ENCODE assay signal across 24 cellular contexts in the genomic region with DNA sequence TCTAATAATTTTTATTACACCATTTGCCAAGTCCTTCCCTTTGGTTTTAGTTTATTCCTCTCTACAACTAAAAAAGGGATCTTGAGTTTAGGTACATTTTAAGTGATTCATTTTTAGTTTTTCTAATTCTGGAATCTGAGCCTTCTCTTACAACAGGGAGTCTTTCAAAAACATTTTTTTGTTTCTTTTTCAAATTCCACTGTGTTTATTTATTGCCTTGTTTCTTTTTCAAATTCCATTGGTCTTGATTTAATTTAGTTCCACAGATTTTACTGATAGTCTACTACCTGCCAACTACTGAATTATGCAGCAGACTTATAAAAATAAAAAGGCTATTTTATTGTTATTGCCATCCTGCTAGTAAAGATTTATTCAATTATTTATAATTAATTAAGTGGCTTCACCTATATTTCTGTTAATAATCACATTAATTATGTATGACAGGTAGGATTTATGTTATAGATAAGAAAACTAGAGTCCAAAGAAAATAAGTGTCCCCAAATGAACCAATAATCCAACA.
"Had no signal": no experiment of that assay in that cellular context is flagged by ENCODE, and none has a peak within 500 bp of the region (broad histone marks: within the 10 kb centered on the region; RNA-seq: fewer than 3 reads in every experiment).

No MANE protein-coding gene starts in this region.

- H3K9me3 Mint-ChIP-seq: activated naive CD8-positive, alpha-beta T cell treated with anti-CD3 and anti-CD28 coated beads, Interleukin-2, amount 10 ng/mL, durations not matched to agents 7 days and 5 days; activated T-cell treated with anti-CD3 and anti-CD28 coated beads, Interleukin-2, amount 50 U/mL, for 4 hours; activated T-helper 2 cell treated with anti-CD3 and anti-CD28 coated beads, Interferon-gamma antibody, Interleukin-2, Interleukin-4, amounts not matched to agents 10 μg/mL and 5 μg/mL and 100 μg/mL, durations not matched to agents 14 hours and 24 hours and 36 hours had no signal

- H3K27ac Mint-ChIP-seq: activated naive CD8-positive, alpha-beta T cell treated with anti-CD3 and anti-CD28 coated beads, Interleukin-2, amount 10 ng/mL, durations not matched to agents 7 days and 5 days; activated T-helper 2 cell treated with anti-CD3 and anti-CD28 coated beads, Interferon-gamma antibody, Interleukin-2, Interleukin-4, amounts not matched to agents 10 μg/mL and 5 μg/mL and 100 μg/mL, durations not matched to agents 14 hours and 24 hours and 36 hours; naive thymus-derived CD4-positive, alpha-beta T cell; neural progenitor cell; progenitor cell of endocrine pancreas; stimulated activated naive CD8-positive, alpha-beta T cell treated with anti-CD3 and anti-CD28 coated beads, Interleukin-15, Interleukin-2, amounts not matched to agents 100 ng/mL and 50 ng/mL, for 24 hours; WTC11 had no signal

- DNase-seq: activated CD4-positive, alpha-beta T cell treated with anti-CD3 and anti-CD28 coated beads, Interleukin-2, amount 50 U/mL, for 4 hours; activated CD8-positive, alpha-beta memory T cell treated with anti-CD3 and anti-CD28 coated beads, Interleukin-2, amount 50 U/mL, for 48 hours; activated naive CD4-positive, alpha-beta T cell; activated naive CD8-positive, alpha-beta T cell treated with anti-CD3 and anti-CD28 coated beads, Interleukin-2, amount 10 ng/mL, durations not matched to agents 7 days and 5 days; activated T-cell treated with anti-CD3 and anti-CD28 coated beads, Interleukin-2, amount 50 U/mL, for 4 hours; heart right ventricle; kidney; lower lobe of right lung; naive thymus-derived CD4-positive, alpha-beta T cell; retina; stimulated activated CD4-positive, alpha-beta T cell treated with anti-CD3 and anti-CD28 coated beads, Interleukin-1b, Interleukin-23, amount 100 ng/mL, for 48 hours; substantia nigra; T-helper 1 cell; transverse colon had no signal

- H3K9me3 ChIP-seq: esophagus muscularis mucosa, lower lobe of right lung, transverse colon had no signal

- H3K27ac ChIP-seq: cardiac muscle cell, esophagus muscularis mucosa, heart right ventricle, lower lobe of right lung, neural progenitor cell, transverse colon had no signal

- H2AFZ ChIP-seq: neural progenitor cell had no signal

- H3K27me3 ChIP-seq: cardiac muscle cell, esophagus muscularis mucosa, heart right ventricle, neural progenitor cell, transverse colon had no signal

- H3K36me3 Mint-ChIP-seq: activated naive CD8-positive, alpha-beta T cell treated with anti-CD3 and anti-CD28 coated beads, Interleukin-2, amount 10 ng/mL, durations not matched to agents 7 days and 5 days; naive thymus-derived CD4-positive, alpha-beta T cell; neural progenitor cell; WTC11 had no signal

- H3K36me3 ChIP-seq: cardiac muscle cell, esophagus muscularis mucosa, heart right ventricle, lower lobe of right lung, neural progenitor cell, transverse colon had no signal

- H3K4me3 ChIP-seq: cardiac muscle cell, esophagus muscularis mucosa, heart right ventricle, lower lobe of right lung, neural progenitor cell, transverse colon had no signal

- FAIRE-seq: kidney, TTC549, urothelium cell line had no signal

- H3K9ac ChIP-seq: neural progenitor cell had no signal

- H3K4me2 ChIP-seq: neural progenitor cell had no signal

- H3K4me3 Mint-ChIP-seq: activated naive CD8-positive, alpha-beta T cell treated with anti-CD3 and anti-CD28 coated beads, Interleukin-2, amount 10 ng/mL, durations not matched to agents 7 days and 5 days; activated T-cell treated with anti-CD3 and anti-CD28 coated beads, Interleukin-2, amount 50 U/mL, for 4 hours; naive thymus-derived CD4-positive, alpha-beta T cell; neural progenitor cell; stimulated activated naive CD8-positive, alpha-beta T cell treated with anti-CD3 and anti-CD28 coated beads, Interleukin-15, Interleukin-2, amounts not matched to agents 100 ng/mL and 50 ng/mL, for 24 hours; WTC11 had no signal

- H3K4me1 ChIP-seq: esophagus muscularis mucosa, lower lobe of right lung, transverse colon had no signal

- ATAC-seq: activated T-cell treated with anti-CD3 and anti-CD28 coated beads, Interleukin-2, amount 50 U/mL, for 4 hours; heart right ventricle; left lobe of liver; lower lobe of right lung; naive thymus-derived CD4-positive, alpha-beta T cell; WTC11 had no signal

- H3K4me1 Mint-ChIP-seq: activated naive CD8-positive, alpha-beta T cell treated with anti-CD3 and anti-CD28 coated beads, Interleukin-2, amount 10 ng/mL, durations not matched to agents 7 days and 5 days; naive thymus-derived CD4-positive, alpha-beta T cell; neural progenitor cell; WTC11 had no signal
